In genomic region chr11:60912223-60912850, GRCh38 we compare ENCODE assay signal across 1 cellular context.
TF ChIP-seq lines count a peak whose summit lies in the region.

No MANE protein-coding gene starts in this region.

TF ChIP-seq in GM12878, 131 proteins besides CTCF, POLR2A, EP300 and RAD21:
- peak; percentile 56; the same call in 1 of the 2 replicates for TF ChIP-seq ZNF384 (IDR thresholded peaks at IDR 0.05; ENCODE audit: borderline replicate concordance, low read depth, low read length)
- peak; percentile 41; the same call in 1 of the 2 replicates for TF ChIP-seq MLLT1 (IDR thresholded peaks at IDR 0.05)
- no peak for TF ChIP-seq RCOR1 (conservative IDR thresholded peaks at IDR 0.05; ENCODE audit: low read depth, low read length)
TF ChIP-seq in GM12878: peak in this region for 2.
